In the genomic region with DNA sequence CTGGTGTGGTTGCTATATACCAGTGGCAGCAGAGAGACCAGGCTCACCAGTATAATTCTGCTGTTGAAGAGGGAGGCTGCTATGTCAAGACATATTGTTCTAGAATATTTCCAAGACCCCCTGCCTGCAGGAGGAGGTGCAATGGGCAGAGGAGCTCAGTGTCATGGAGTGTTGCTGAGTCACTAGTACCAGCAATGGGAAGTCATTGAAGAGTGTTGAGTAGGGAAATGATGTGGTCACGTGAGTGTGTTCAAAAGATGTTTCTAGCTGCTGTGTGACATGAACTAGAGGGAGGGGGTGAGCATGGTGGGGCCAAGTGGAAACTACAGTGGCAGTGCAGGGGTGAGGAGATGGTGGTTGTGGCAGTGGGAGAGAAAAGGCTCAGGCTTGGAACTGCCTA, we compare ENCODE assay signal across 12 cellular contexts.
DNase-seq lines count a peak whose midpoint lies in the region; ATAC-seq and TF ChIP-seq lines count a peak whose summit lies in the region.
"Had no signal": no experiment of that assay in that cellular context is flagged by ENCODE, and none has a peak within 500 bp of the region (broad histone marks: within the 10 kb centered on the region; RNA-seq: fewer than 3 reads in every experiment).

No MANE protein-coding gene starts in this region.

- H3K36me3 Mint-ChIP-seq in activated naive CD8-positive, alpha-beta T cell treated with anti-CD3 and anti-CD28 coated beads, Interleukin-2, amount 50 U/mL, for 24 hours (ENCODE audit: low read depth), result no peaks in the 10 kb centered on the region
- H3K36me3 Mint-ChIP-seq in activated naive CD8-positive, alpha-beta T cell treated with anti-CD3 and anti-CD28 coated beads for 36 hours, result no peaks in the 10 kb centered on the region

- no peaks in the 10 kb centered on the region for H3K9me2 ChIP-seq in OCI-LY1 (ENCODE audit: low read depth, low read length)

- ATAC-seq in activated naive CD8-positive, alpha-beta T cell treated with anti-CD3 and anti-CD28 coated beads, Interleukin-2, amount 50 U/mL, for 24 hours, result peak; percentile 15
- ATAC-seq in thoracic aorta (ENCODE audit: insufficient number of reproducible peaks, low FRiP score, low read depth) (no peak), upper lobe of left lung (ENCODE audit: low FRiP score in 2 of 2) (no peak)

- no peak for DNase-seq in activated naive CD8-positive, alpha-beta T cell treated with anti-CD3 and anti-CD28 coated beads, Interleukin-2, amount 50 U/mL, for 24 hours
- DNase-seq in activated naive CD8-positive, alpha-beta T cell treated with anti-CD3 and anti-CD28 coated beads for 36 hours, result no peak
- peak; percentile 26 for DNase-seq in epithelial cell of esophagus (ENCODE audit: low read depth)
- DNase-seq in thoracic aorta (ENCODE audit: low spot score), result no peak
- DNase-seq in upper lobe of left lung, result no peak
- no peak for DNase-seq in DMS114 treated with DMSO at 0.1 percent for 48 hours (lab: John Stamatoyannopoulos, UW; ENCODE audit: unreplicated experiment)
- DNase-seq in cerebellar cortex (ENCODE audit: low spot score), result no peak
- DNase-seq: activated CD4-positive, CD25-positive, alpha-beta regulatory T cell; COR-L47 had no signal

- TF ChIP-seq CTCF in OCI-LY1 (IDR thresholded peaks at IDR 0.05; ENCODE audit: low read length) (no peak), epithelial cell of esophagus (IDR thresholded peaks at IDR 0.05; ENCODE audit: insufficient read depth, low read depth, low read length, missing control alignments) (no peak), thoracic aorta (IDR thresholded peaks at IDR 0.05) (no peak), upper lobe of left lung (IDR thresholded peaks at IDR 0.05) (no peak)

- no peaks in the 10 kb centered on the region for H3K79me2 ChIP-seq in OCI-LY1 (ENCODE audit: insufficient read depth, low read length)
- H3K79me2 ChIP-seq: parathyroid adenoma had no signal

- H3K9me3 Mint-ChIP-seq in activated naive CD8-positive, alpha-beta T cell treated with anti-CD3 and anti-CD28 coated beads, Interleukin-2, amount 50 U/mL, for 24 hours, result no peaks in the 10 kb centered on the region
- H3K9me3 Mint-ChIP-seq in activated naive CD8-positive, alpha-beta T cell treated with anti-CD3 and anti-CD28 coated beads for 36 hours, result no peaks in the 10 kb centered on the region

- 35 to 53% methylated on average over 1 of the region's 1 CpG for WGBS in upper lobe of left lung, 2 donors

- TF ChIP-seq EP300 in upper lobe of left lung (IDR thresholded peaks at IDR 0.05), result no peak

- TF ChIP-seq POLR2A in upper lobe of left lung (IDR thresholded peaks at IDR 0.05), result no peak

- H3K27me3 ChIP-seq in OCI-LY1 (ENCODE audit: insufficient read depth, low read length) (no peaks in the 10 kb centered on the region), thoracic aorta (replicated peaks; ENCODE audit: insufficient read depth) (no peaks in the 10 kb centered on the region), upper lobe of left lung (no peaks in the 10 kb centered on the region)
- H3K27me3 ChIP-seq: suprapubic skin had no signal

- no peak overlapping the region for H2AFZ ChIP-seq in OCI-LY1 (ENCODE audit: low read length)
- H2AFZ ChIP-seq: parathyroid adenoma had no signal

- no peak overlapping the region for H3K4me3 Mint-ChIP-seq in activated naive CD8-positive, alpha-beta T cell treated with anti-CD3 and anti-CD28 coated beads, Interleukin-2, amount 50 U/mL, for 24 hours
- no peak overlapping the region for H3K4me3 Mint-ChIP-seq in activated naive CD8-positive, alpha-beta T cell treated with anti-CD3 and anti-CD28 coated beads for 36 hours

- H3K9ac ChIP-seq in OCI-LY1 (ENCODE audit: low read length), result no peak overlapping the region
- H3K9ac ChIP-seq: parathyroid adenoma had no signal

- peaks cover 18% of the 10 kb centered on the region for H3K27me3 Mint-ChIP-seq in activated naive CD8-positive, alpha-beta T cell treated with anti-CD3 and anti-CD28 coated beads, Interleukin-2, amount 50 U/mL, for 24 hours
- peaks cover 14% of the 10 kb centered on the region for H3K27me3 Mint-ChIP-seq in activated naive CD8-positive, alpha-beta T cell treated with anti-CD3 and anti-CD28 coated beads for 36 hours

- no peaks in the 10 kb centered on the region for H4K20me1 ChIP-seq in OCI-LY1 (ENCODE audit: insufficient read depth, low read length)

- no peaks in the 10 kb centered on the region for H3K4me1 Mint-ChIP-seq in activated naive CD8-positive, alpha-beta T cell treated with anti-CD3 and anti-CD28 coated beads, Interleukin-2, amount 50 U/mL, for 24 hours
- no peaks in the 10 kb centered on the region for H3K4me1 Mint-ChIP-seq in activated naive CD8-positive, alpha-beta T cell treated with anti-CD3 and anti-CD28 coated beads for 36 hours

- H3K27ac Mint-ChIP-seq in activated naive CD8-positive, alpha-beta T cell treated with anti-CD3 and anti-CD28 coated beads, Interleukin-2, amount 50 U/mL, for 24 hours, result no peak overlapping the region
- no peak overlapping the region for H3K27ac Mint-ChIP-seq in activated naive CD8-positive, alpha-beta T cell treated with anti-CD3 and anti-CD28 coated beads for 36 hours

- H3K9me3 ChIP-seq in OCI-LY1 (ENCODE audit: low read length) (no peaks in the 10 kb centered on the region), thoracic aorta (no peaks in the 10 kb centered on the region), upper lobe of left lung (no peaks in the 10 kb centered on the region)
- H3K9me3 ChIP-seq: suprapubic skin had no signal

- no peaks in the 10 kb centered on the region for H3F3A ChIP-seq in OCI-LY1 (ENCODE audit: insufficient read depth, low read length)

- H3K27ac ChIP-seq in OCI-LY1 (ENCODE audit: low read depth, low read length, poor library complexity, severe bottlenecking) (peak overlapping the region; percentile 7), thoracic aorta (peak overlapping the region; percentile 28 to 45), upper lobe of left lung (peak overlapping the region in 1 of 4 donors; percentile 11)
- H3K27ac ChIP-seq: parathyroid adenoma, suprapubic skin had no signal

- H3K4me3 ChIP-seq in OCI-LY1 (ENCODE audit: low read depth, low read length, poor library complexity, severe bottlenecking) (no peak overlapping the region), epithelial cell of esophagus (ENCODE audit: low read length) (no peak overlapping the region), thoracic aorta (no peak overlapping the region), upper lobe of left lung (no peak overlapping the region)
- H3K4me3 ChIP-seq: suprapubic skin had no signal

- H3K4me2 ChIP-seq in OCI-LY1 (ENCODE audit: low read length), result peak overlapping the region; percentile 23; the same call in 1 of the 2 replicates

- H3K4me1 ChIP-seq in OCI-LY1 (ENCODE audit: insufficient read depth, low read length, severe bottlenecking) (peaks cover 19% of the 10 kb centered on the region), thoracic aorta (ENCODE audit: control insufficient read depth in 1 of 2, low read depth in 2 of 2) (peaks cover 9 to 19% of the 10 kb centered on the region in 2 donors), upper lobe of left lung (peaks cover 0 to 8% (median 2%) of the 10 kb centered on the region in 4 donors)
- H3K4me1 ChIP-seq: parathyroid adenoma, suprapubic skin had no signal

- no peaks in the 10 kb centered on the region for H3K36me3 ChIP-seq in OCI-LY1 (ENCODE audit: insufficient read depth, low read length)
- H3K36me3 ChIP-seq in thoracic aorta, result no peaks in the 10 kb centered on the region
- no peaks in the 10 kb centered on the region for H3K36me3 ChIP-seq in upper lobe of left lung
- H3K36me3 ChIP-seq: suprapubic skin had no signal
